Comparison of ENCODE assay signal across 1 cellular context in genomic region chr19:5026706-5027273, GRCh38.
TF ChIP-seq lines count a peak whose summit lies in the region.

No MANE protein-coding gene starts in this region.

TF ChIP-seq in HCT116, 20 proteins besides CTCF, POLR2A, EP300 and RAD21 (continued from another document):
- TF ChIP-seq REST (IDR thresholded peaks at IDR 0.05; ENCODE audit: low read depth): no peak
- no peak for TF ChIP-seq ATF3 (IDR thresholded peaks at IDR 0.05)
- TF ChIP-seq SIN3A (IDR thresholded peaks at IDR 0.05; ENCODE audit: low read depth): no peak
